25 cellular contexts compared by ENCODE assay signal in genomic region chr2:109636290-109636675, GRCh38. TPM values are rescaled to one million over a fixed set of nuclear protein-coding genes. Genes with fewer than 3 reads are reported as not detected.
DNase-seq lines count a peak whose midpoint lies in the region; ATAC-seq and TF ChIP-seq lines count a peak whose summit lies in the region.
"Had no signal": no experiment of that assay in that cellular context is flagged by ENCODE, and none has a peak within 500 bp of the region (broad histone marks: within the 10 kb centered on the region; RNA-seq: fewer than 3 reads in every experiment).

No MANE protein-coding gene starts in this region.

- H3K27me3 Mint-ChIP-seq in dendritic cell treated with granulocyte-macrophage colony-stimulating factor and Interleukin-4, amounts not matched to agents 40 ng/mL and 50 ng/mL, for 4 days: no peaks in the 10 kb centered on the region
- H3K27me3 Mint-ChIP-seq in natural killer cell treated with Interleukin-12 subunit alpha and Interleukin-12 subunit beta and Interleukin-15 and Interleukin-18, amount 100 ng/mL, for 72 hours: peaks cover 7 to 8% of the 10 kb centered on the region in 2 donors
- H3K27me3 Mint-ChIP-seq: activated CD4-positive, alpha-beta memory T cell treated with anti-CD3 and anti-CD28 coated beads for 36 hours had no signal

- TF ChIP-seq CTCF in NB4 (IDR thresholded peaks at IDR 0.05; ENCODE audit: low read depth, low read length) (no peak), omental fat pad (IDR thresholded peaks at IDR 0.05) (no peak)

- H3K36me3 Mint-ChIP-seq in dendritic cell treated with granulocyte-macrophage colony-stimulating factor and Interleukin-4, amounts not matched to agents 40 ng/mL and 50 ng/mL, for 4 days (ENCODE audit: low read depth): no peaks in the 10 kb centered on the region
- H3K36me3 Mint-ChIP-seq in natural killer cell treated with Interleukin-12 subunit alpha and Interleukin-12 subunit beta and Interleukin-15 and Interleukin-18, amount 100 ng/mL, for 72 hours: no peaks in the 10 kb centered on the region
- H3K36me3 Mint-ChIP-seq: activated CD4-positive, alpha-beta memory T cell treated with anti-CD3 and anti-CD28 coated beads for 36 hours had no signal

- in situ Hi-C loops in ACHN (cut with HindIII; ENCODE audit: low pct_ligation_motif_present, low pct_unique_long_range_greater_than_20kb, low sequenced_read_pairs): no loop called here

- peaks cover 56% of the 10 kb centered on the region for H3K4me1 Mint-ChIP-seq in dendritic cell treated with granulocyte-macrophage colony-stimulating factor and Interleukin-4, amounts not matched to agents 40 ng/mL and 50 ng/mL, for 4 days (ENCODE audit: low read depth)
- H3K4me1 Mint-ChIP-seq in natural killer cell treated with Interleukin-12 subunit alpha and Interleukin-12 subunit beta and Interleukin-15 and Interleukin-18, amount 100 ng/mL, for 72 hours (ENCODE audit: low read depth in 2 of 2): peaks cover 0 to 4% of the 10 kb centered on the region in 2 donors

- no peak overlapping the region for H3K4me3 Mint-ChIP-seq in dendritic cell treated with granulocyte-macrophage colony-stimulating factor and Interleukin-4, amounts not matched to agents 40 ng/mL and 50 ng/mL, for 4 days
- no peak overlapping the region for H3K4me3 Mint-ChIP-seq in natural killer cell treated with Interleukin-12 subunit alpha and Interleukin-12 subunit beta and Interleukin-15 and Interleukin-18, amount 100 ng/mL, for 72 hours
- H3K4me3 Mint-ChIP-seq: activated CD4-positive, alpha-beta memory T cell treated with anti-CD3 and anti-CD28 coated beads for 36 hours; HFFc6; nephron; T-helper 1 cell treated with Interleukin-12 subunit alpha and Interleukin-12 subunit beta and Interleukin-4 antibody, amounts not matched to agents 30 μg/mL and 1 μg/mL, for 36 hours had no signal

- no peak for TF ChIP-seq POLR2A in NB4 (IDR thresholded peaks at IDR 0.05; ENCODE audit: extremely low read depth, insufficient read length)

- H3K9me3 Mint-ChIP-seq in dendritic cell treated with granulocyte-macrophage colony-stimulating factor and Interleukin-4, amounts not matched to agents 40 ng/mL and 50 ng/mL, for 4 days: no peaks in the 10 kb centered on the region
- no peaks in the 10 kb centered on the region for H3K9me3 Mint-ChIP-seq in natural killer cell treated with Interleukin-12 subunit alpha and Interleukin-12 subunit beta and Interleukin-15 and Interleukin-18, amount 100 ng/mL, for 72 hours
- H3K9me3 Mint-ChIP-seq: activated CD4-positive, alpha-beta memory T cell treated with anti-CD3 and anti-CD28 coated beads for 36 hours; HFFc6; nephron; T-helper 1 cell treated with Interleukin-12 subunit alpha and Interleukin-12 subunit beta and Interleukin-4 antibody, amounts not matched to agents 30 μg/mL and 1 μg/mL, for 36 hours had no signal

- peak overlapping the region; percentile 79 for H3K27ac Mint-ChIP-seq in dendritic cell treated with granulocyte-macrophage colony-stimulating factor and Interleukin-4, amounts not matched to agents 40 ng/mL and 50 ng/mL, for 4 days
- no peak overlapping the region for H3K27ac Mint-ChIP-seq in natural killer cell treated with Interleukin-12 subunit alpha and Interleukin-12 subunit beta and Interleukin-15 and Interleukin-18, amount 100 ng/mL, for 72 hours
- H3K27ac Mint-ChIP-seq: activated CD4-positive, alpha-beta memory T cell treated with anti-CD3 and anti-CD28 coated beads for 36 hours; HFFc6; T-helper 1 cell treated with Interleukin-12 subunit alpha and Interleukin-12 subunit beta and Interleukin-4 antibody, amounts not matched to agents 30 μg/mL and 1 μg/mL, for 36 hours had no signal

- intact Hi-C loops in dendritic cell treated with granulocyte-macrophage colony-stimulating factor and Interleukin-4, amounts not matched to agents 40 ng/mL and 50 ng/mL, for 4 days (cut with micrococcal nuclease): no loop called here

- H3K4me3 ChIP-seq in NB4 (ENCODE audit: low read depth, low read length): no peak overlapping the region
- H3K4me3 ChIP-seq: hepatocyte, skin epidermis had no signal

- ATAC-seq in omental fat pad (ENCODE audit: low FRiP score): peak; percentile 41
- ATAC-seq in natural killer cell treated with Interleukin-12 subunit alpha and Interleukin-12 subunit beta and Interleukin-15 and Interleukin-18, amount 100 ng/mL, for 72 hours: no peak
- ATAC-seq in GM21381 (IDR thresholded peaks at IDR 0.05; ENCODE audit: unreplicated experiment): no peak

- DNase-seq in AML-193 (lab: John Stamatoyannopoulos, UW) (peak; percentile 71 to 81), NB4 (ENCODE audit: low read depth) (peak; percentile 58), omental fat pad (ENCODE audit: low spot score) (no peak), NCI-H82 treated with DMSO at 0.1 percent for 48 hours (lab: John Stamatoyannopoulos, UW; ENCODE audit: unreplicated experiment) (no peak), ACHN (no peak)
- DNase-seq in natural killer cell treated with Interleukin-12 subunit alpha and Interleukin-12 subunit beta and Interleukin-15 and Interleukin-18, amount 100 ng/mL, for 72 hours (ENCODE audit: low spot score): no peak
- DNase-seq: activated CD4-positive, alpha-beta memory T cell treated with anti-CD3 and anti-CD28 coated beads for 36 hours; activated naive CD4-positive, alpha-beta T cell treated with Interleukin-2 at 50 U/mL for 16 hours; activated T-cell treated with anti-CD3 and anti-CD28 coated beads, Interleukin-2, amount 50 U/mL, for 1 hour; DMS79 treated with DMSO at 0.1 percent for 48 hours; effector memory CD4-positive, alpha-beta T cell; HFFc6; KG1; mesendoderm; NCI-H1417; OCI-M1; SHP77 treated with DMSO at 0.1 percent for 48 hours; stimulated activated CD4-positive, alpha-beta T cell treated with anti-CD3 and anti-CD28 coated beads, Interleukin-2, amount 100 ng/mL, for 48 hours; WERI-Rb-1 had no signal

RNA-seq across cellular contexts. Expression of gene SOWAHC, which starts 22.1 kb away (rescaled TPM):
- 10 to 100 TPM in 2 of 4 donors, 1 to 10 TPM in 2; 8.5 to 16.3 (median 12.3) TPM for total RNA-seq in omental fat pad
- total RNA-seq in natural killer cell treated with Interleukin-12 subunit alpha and Interleukin-12 subunit beta and Interleukin-15 and Interleukin-18, amount 100 ng/mL, for 72 hours: under 1 TPM; 0.14 to 0.29 TPM

RNA-seq across cellular contexts. Expression of gene SEPTIN10, which starts 22.5 kb away (rescaled TPM):
- total RNA-seq in omental fat pad: 100 to 1,000 TPM in 1 of 4 donors, 10 to 100 TPM in 3; 55.0 to 116 (median 75.1) TPM
- 1 to 10 TPM in 1 of 2 donors, under 1 TPM in 1; 0.64 to 1.9 TPM for total RNA-seq in natural killer cell treated with Interleukin-12 subunit alpha and Interleukin-12 subunit beta and Interleukin-15 and Interleukin-18, amount 100 ng/mL, for 72 hours

Comparison
In these comparisons a context has a peak if more than half of its experiments do, and no peak if none do; other contexts are left out.
1. DNase-seq: peak in AML-193 (2 of 2) and NB4 (single experiment); none in omental fat pad (single experiment), NCI-H82 treated with DMSO at 0.1 percent for 48 hours (single experiment), ACHN (single experiment) and natural killer cell treated with Interleukin-12 subunit alpha and Interleukin-12 subunit beta and Interleukin-15 and Interleukin-18, amount 100 ng/mL, for 72 hours (single experiment).
2. RNA of gene SOWAHC, which starts 22.1 kb away (total RNA-seq): 8.5 to 16.3 TPM in omental fat pad; 0.14 to 0.29 TPM in natural killer cell treated with Interleukin-12 subunit alpha and Interleukin-12 subunit beta and Interleukin-15 and Interleukin-18, amount 100 ng/mL, for 72 hours; every median in the first group is over 4 times any median in the second.
3. RNA of gene SEPTIN10, which starts 22.5 kb away (total RNA-seq): 55.0 to 116 TPM in omental fat pad; 0.64 to 1.9 TPM in natural killer cell treated with Interleukin-12 subunit alpha and Interleukin-12 subunit beta and Interleukin-15 and Interleukin-18, amount 100 ng/mL, for 72 hours; every median in the first group is over 10 times any median in the second.